ENCODE assay signal across 1 cellular context in the genomic region with DNA sequence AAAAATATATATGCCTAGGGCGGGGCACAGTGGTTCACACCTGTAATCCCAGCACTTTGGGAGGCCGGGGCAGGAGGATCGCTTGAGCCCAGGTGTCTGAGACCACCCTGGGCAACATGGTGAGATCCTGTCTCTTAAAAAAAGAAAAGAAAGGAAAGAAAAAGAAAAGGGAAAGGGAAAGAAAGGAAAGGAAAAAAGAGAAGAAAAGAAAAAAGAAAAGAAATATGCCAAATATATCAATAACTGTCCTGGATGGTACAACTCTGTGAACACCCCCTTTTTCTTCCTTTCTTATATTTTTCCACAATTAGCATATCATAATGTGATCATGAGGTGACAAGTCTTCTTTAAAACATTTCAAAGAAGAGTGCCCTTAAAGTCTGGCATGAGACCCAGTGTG.
TF ChIP-seq lines count a peak whose summit lies in the region.

No MANE protein-coding gene starts in this region.

TF ChIP-seq in H1, 55 proteins besides CTCF, POLR2A, EP300 and RAD21:
- TF ChIP-seq, protein P1, sequence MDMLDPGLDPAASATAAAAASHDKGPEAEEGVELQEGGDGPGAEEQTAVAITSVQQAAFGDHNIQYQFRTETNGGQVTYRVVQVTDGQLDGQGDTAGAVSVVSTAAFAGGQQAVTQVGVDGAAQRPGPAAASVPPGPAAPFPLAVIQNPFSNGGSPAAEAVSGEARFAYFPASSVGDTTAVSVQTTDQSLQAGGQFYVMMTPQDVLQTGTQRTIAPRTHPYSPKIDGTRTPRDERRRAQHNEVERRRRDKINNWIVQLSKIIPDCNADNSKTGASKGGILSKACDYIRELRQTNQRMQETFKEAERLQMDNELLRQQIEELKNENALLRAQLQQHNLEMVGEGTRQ (IDR thresholded peaks at IDR 0.05; ENCODE audit: low read length) = no peak
